ENCODE assay signal across 20 cellular contexts in the genomic region with DNA sequence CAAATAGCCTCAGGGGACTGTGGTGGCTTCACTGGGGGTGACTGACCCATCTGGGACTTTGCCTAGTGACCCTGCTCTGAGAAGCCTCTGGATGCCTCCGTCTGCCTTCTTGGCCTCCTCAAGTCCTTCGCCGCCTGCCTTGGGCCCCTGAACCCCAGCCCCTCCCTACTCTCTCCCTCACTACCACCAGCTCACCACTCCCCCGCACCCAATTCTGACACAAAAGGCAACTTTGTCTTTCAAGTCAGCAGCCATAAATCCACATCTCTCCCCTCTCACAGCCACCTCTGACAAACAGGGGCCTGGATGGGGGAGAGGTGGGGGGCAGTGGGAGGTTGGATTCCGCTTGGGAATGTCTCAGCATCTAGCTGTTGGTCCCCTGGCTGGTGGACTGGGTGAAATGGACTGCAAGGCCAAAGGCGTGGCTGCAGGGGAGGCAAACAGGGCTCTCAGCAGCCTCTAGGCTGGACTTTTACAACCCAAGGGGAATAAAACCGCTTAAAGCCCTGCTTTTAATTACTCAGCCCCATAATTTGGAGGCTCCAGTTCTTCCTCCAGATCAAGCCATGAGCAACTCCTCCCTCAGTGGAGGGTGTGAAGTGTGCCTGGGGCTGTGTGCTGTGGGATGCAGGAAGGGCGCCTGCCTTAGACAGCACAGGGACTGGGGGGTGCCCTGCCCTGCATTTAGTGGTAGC. TPM values are rescaled to one million over a fixed set of nuclear protein-coding genes. Genes with fewer than 3 reads are reported as not detected.
A peak's percentile ranks its signal among the peaks of the same experiment; 100 is the strongest.
DNase-seq lines count a peak whose midpoint lies in the region; TF ChIP-seq lines count a peak whose summit lies in the region.
"Had no signal": no experiment of that assay in that cellular context is flagged by ENCODE, and none has a peak within 500 bp of the region (broad histone marks: within the 10 kb centered on the region; RNA-seq: fewer than 3 reads in every experiment).

No MANE protein-coding gene starts in this region.

- H3K36me3 Mint-ChIP-seq in endodermal cell (ENCODE audit: low read depth): no peaks in the 10 kb centered on the region
- H3K36me3 Mint-ChIP-seq in progenitor cell of endocrine pancreas (ENCODE audit: insufficient read depth): peaks cover 8% of the 10 kb centered on the region

- 80 to 88% methylated on average over 2 to 7 of the region's 8 CpGs for WGBS in endodermal cell (ENCODE audit: insufficient coverage in 1 of 2, insufficient read length in 1 of 2), 2 experiments
- 78 to 84% methylated on average over 3 to 5 of the region's 8 CpGs for WGBS in mesodermal cell (ENCODE audit: insufficient coverage in 2 of 2), 2 experiments
- WGBS in sigmoid colon, 2 donors: 51 to 83% methylated on average over 8 of the region's 8 CpGs

- no peak overlapping the region for H3K9ac ChIP-seq in endodermal cell (ENCODE audit: extremely low read depth, low read length, poor library complexity, severe bottlenecking)
- H3K9ac ChIP-seq: GM23248 had no signal

- H3K27me3 ChIP-seq in endodermal cell (ENCODE audit: control insufficient read depth, insufficient read depth, low read length, poor library complexity, severe bottlenecking) (no peaks in the 10 kb centered on the region), sigmoid colon (no peaks in the 10 kb centered on the region)

- H3K9me3 Mint-ChIP-seq in endodermal cell (no peaks in the 10 kb centered on the region), progenitor cell of endocrine pancreas (ENCODE audit: low read depth) (no peaks in the 10 kb centered on the region)

- no peak overlapping the region for H3K27ac Mint-ChIP-seq in endodermal cell
- H3K27ac Mint-ChIP-seq in progenitor cell of endocrine pancreas: no peak overlapping the region

- TF ChIP-seq CTCF in HEK293 (tag by site-specific recombination; IDR thresholded peaks at IDR 0.05) (no peak), endodermal cell (conservative IDR thresholded peaks at IDR 0.05) (no peak), sigmoid colon (IDR thresholded peaks at IDR 0.05) (no peak), progenitor cell of endocrine pancreas (IDR thresholded peaks at IDR 0.05; ENCODE audit: unreplicated experiment) (no peak)

- POLR2A ChIA-PET in HEK293 (lab: Yijun Ruan, JAX): no interaction called here

- TF ChIP-seq EP300 in sigmoid colon (IDR thresholded peaks at IDR 0.05): no peak

- H3K4me1 ChIP-seq in HEK293 (ENCODE audit: control insufficient read depth, insufficient read depth, low read length): no peaks in the 10 kb centered on the region
- H3K4me1 ChIP-seq in endodermal cell (ENCODE audit: control insufficient read depth, insufficient read depth, low read length): peaks cover 10% of the 10 kb centered on the region
- peaks cover 23% of the 10 kb centered on the region for H3K4me1 ChIP-seq in mesodermal cell (ENCODE audit: control insufficient read depth, insufficient read depth, low read length, poor library complexity, severe bottlenecking)
- H3K4me1 ChIP-seq in sigmoid colon: no peaks in the 10 kb centered on the region

- H3K4me3 Mint-ChIP-seq in endodermal cell (no peak overlapping the region), progenitor cell of endocrine pancreas (ENCODE audit: low read depth) (no peak overlapping the region)

- no peak for TF ChIP-seq POLR2A in sigmoid colon (IDR thresholded peaks at IDR 0.05)

- H3K36me3 ChIP-seq in HEK293 (ENCODE audit: control insufficient read depth in 2 of 2, insufficient read depth in 1 of 2, low read length in 2 of 2): no peaks in the 10 kb centered on the region
- no peaks in the 10 kb centered on the region for H3K36me3 ChIP-seq in endodermal cell (ENCODE audit: control insufficient read depth, insufficient read depth, low read length)
- H3K36me3 ChIP-seq in mesodermal cell (ENCODE audit: control insufficient read depth, insufficient read depth, low read length): peaks cover 8% of the 10 kb centered on the region
- no peaks in the 10 kb centered on the region for H3K36me3 ChIP-seq in sigmoid colon

- H3K4me1 Mint-ChIP-seq in endodermal cell: peaks cover 20% of the 10 kb centered on the region
- peaks cover 17% of the 10 kb centered on the region for H3K4me1 Mint-ChIP-seq in progenitor cell of endocrine pancreas (ENCODE audit: low read depth)

- H3K27me3 Mint-ChIP-seq in endodermal cell (ENCODE audit: insufficient read depth): no peaks in the 10 kb centered on the region
- H3K27me3 Mint-ChIP-seq in progenitor cell of endocrine pancreas: no peaks in the 10 kb centered on the region

- no peaks in the 10 kb centered on the region for H3K9me3 ChIP-seq in HEK293 (ENCODE audit: control insufficient read depth, insufficient read depth, low read depth, low read length)
- H3K9me3 ChIP-seq in endodermal cell (ENCODE audit: control insufficient read depth, low read length): no peaks in the 10 kb centered on the region
- H3K9me3 ChIP-seq in mesodermal cell (ENCODE audit: control insufficient read depth, low read length): no peaks in the 10 kb centered on the region
- no peaks in the 10 kb centered on the region for H3K9me3 ChIP-seq in sigmoid colon

- no peak for DNase-seq in endodermal cell
- peak; percentile 21 for DNase-seq in sigmoid colon
- no peak for DNase-seq in NCI-H524 (lab: John Stamatoyannopoulos, UW)
- DNase-seq in progenitor cell of endocrine pancreas (ENCODE audit: low spot score, unreplicated experiment): no peak
- no peak for DNase-seq in SW480 (ENCODE audit: low spot score)
- DNase-seq: AML-193, Calu3, NCI-H1092, NCI-H1694, NCI-H2107, NCI-H345, PC-9 had no signal

- intact Hi-C loops in sigmoid colon (cut with DNase I): no loop called here

- H3K27ac ChIP-seq in HEK293 (ENCODE audit: extremely low read depth, low read depth, low read length): no peak overlapping the region
- peak overlapping the region; percentile 41 for H3K27ac ChIP-seq in endodermal cell (ENCODE audit: low read depth, low read length)
- peak overlapping the region; percentile 6 for H3K27ac ChIP-seq in mesodermal cell (ENCODE audit: low read depth, low read length, severe bottlenecking)
- H3K27ac ChIP-seq in sigmoid colon: no peak overlapping the region
- H3K27ac ChIP-seq: GM23248, HL-60, PC-9 had no signal

- H3K4me3 ChIP-seq in HEK293 (ENCODE audit: low read depth, low read length): no peak overlapping the region
- H3K4me3 ChIP-seq in endodermal cell (ENCODE audit: low read length): no peak overlapping the region
- H3K4me3 ChIP-seq in mesodermal cell (ENCODE audit: extremely low read depth, insufficient read depth, low read length, poor library complexity, severe bottlenecking): no peak overlapping the region
- no peak overlapping the region for H3K4me3 ChIP-seq in sigmoid colon
- H3K4me3 ChIP-seq: GM12878, GM23248, PC-9 had no signal

- CTCF ChIA-PET in HEK293 (lab: Yijun Ruan, JAX): interaction anchor here (1.0 kb wide), 1 partner anchor 41 kb away, joined by 5 read pairs; no protein-coding TSS in a partner anchor

TF ChIP-seq in HEK293, 187 proteins besides CTCF, POLR2A, EP300 and RAD21 (continues in another document):
- no peak for TF ChIP-seq ZNF704 (tag by site-specific recombination; IDR thresholded peaks at IDR 0.05)
- TF ChIP-seq ZNF169 (tag by site-specific recombination; IDR thresholded peaks at IDR 0.05): no peak
- TF ChIP-seq ZNF341 (tag by site-specific recombination; IDR thresholded peaks at IDR 0.05; ENCODE audit: low read depth): 0 out of 2 replicates have a peak, but pooled peaks have one; percentile 8
- no peak for TF ChIP-seq ZNF488 (tag by site-specific recombination; IDR thresholded peaks at IDR 0.05)
- no peak for TF ChIP-seq ZNF501 (tag by site-specific recombination; IDR thresholded peaks at IDR 0.05)

RNA-seq across cellular contexts. Expression of gene IGDCC3, which starts 33.4 kb away (rescaled TPM):
- total RNA-seq in endodermal cell (10 to 100 TPM in 1 of 2 donors, 1 to 10 TPM in 1; 7.9 to 13.5 TPM), sigmoid colon (under 1 TPM in 3 of 4 donors, not detected in 1; under 0.01 to 0.55 (median 0.41) TPM), progenitor cell of endocrine pancreas (125 and 138 TPM in 2 replicates)
- 160 TPM for polyA plus RNA-seq in endodermal cell (2013, experiment 1 of 2)
- 139 TPM for polyA plus RNA-seq in endodermal cell (2013, experiment 2 of 2)
- 113 TPM for polyA plus RNA-seq in mesodermal cell (2013, experiment 1 of 2)
- 107 TPM for polyA plus RNA-seq in mesodermal cell (2013, experiment 2 of 2)
- under 1 TPM in 2 of 3 donors, not detected in 1; under 0.01 to 0.12 TPM for polyA plus RNA-seq in sigmoid colon
- total RNA-seq: Calu3, GM23248, M059J had no signal
- polyA plus RNA-seq: GM23248 had no signal

RNA-seq across cellular contexts. Expression of gene RNU5B-1, which starts 39.9 kb away (rescaled TPM):
- total RNA-seq in endodermal cell (10 to 100 TPM in 1 of 2 donors, not detected in 1; 18.6 TPM), sigmoid colon (not detected), progenitor cell of endocrine pancreas (41.3 and 48.7 TPM in 2 replicates)
- 18,487 TPM for polyA plus RNA-seq in endodermal cell (2013, experiment 1 of 2)
- 28,205 TPM for polyA plus RNA-seq in endodermal cell (2013, experiment 2 of 2)
- 12,289 TPM for polyA plus RNA-seq in mesodermal cell (2013, experiment 1 of 2)
- 16,601 TPM for polyA plus RNA-seq in mesodermal cell (2013, experiment 2 of 2)
- not detected for polyA plus RNA-seq in sigmoid colon
- total RNA-seq: A673, G401, GM23248, M059J, PC-9 had no signal
- polyA plus RNA-seq: GM12878, GM23248 had no signal

RNA-seq across cellular contexts. Expression of gene RNU5A-1, which starts 48.5 kb away (rescaled TPM):
- total RNA-seq in endodermal cell (not detected), sigmoid colon (not detected), progenitor cell of endocrine pancreas (not detected in 2 replicates)
- polyA plus RNA-seq in endodermal cell (2013, experiment 1 of 2): 11,210 TPM
- polyA plus RNA-seq in endodermal cell (2013, experiment 2 of 2): 16,814 TPM
- polyA plus RNA-seq in mesodermal cell (2013, experiment 1 of 2): 6,661 TPM
- 8,769 TPM for polyA plus RNA-seq in mesodermal cell (2013, experiment 2 of 2)
- not detected for polyA plus RNA-seq in sigmoid colon
- total RNA-seq: A673, Calu3, G401, GM12878, GM23248, M059J, PC-9 had no signal
- polyA plus RNA-seq: GM12878, GM23248 had no signal

RNA-seq across cellular contexts. Expression of gene PARP16, which starts 57.7 kb away (rescaled TPM):
- total RNA-seq in endodermal cell (10 to 100 TPM in 1 of 2 donors, 1 to 10 TPM in 1; 4.3 to 11.6 TPM), sigmoid colon (10 to 100 TPM in 2 of 4 donors, 1 to 10 TPM in 2; 4.4 to 12.5 (median 10.4) TPM), progenitor cell of endocrine pancreas (10.5 and 12.6 TPM in 2 replicates)
- polyA plus RNA-seq in endodermal cell (2013, experiment 1 of 2): 12.7 TPM
- 12.6 TPM for polyA plus RNA-seq in endodermal cell (2013, experiment 2 of 2)
- polyA plus RNA-seq in mesodermal cell (2013, experiment 1 of 2): 5.6 TPM
- polyA plus RNA-seq in mesodermal cell (2013, experiment 2 of 2): 6.3 TPM
- polyA plus RNA-seq in sigmoid colon: 10 to 100 TPM in 1 of 3 donors, 1 to 10 TPM in 2; 5.5 to 10.2 (median 8.4) TPM

Comparison
In these comparisons a context has a peak if more than half of its experiments do, and no peak if none do; other contexts are left out.
1. H3K27ac ChIP-seq: peak in endodermal cell (single experiment) and mesodermal cell (single experiment); none in HEK293 (single experiment) and sigmoid colon (0 of 4).
2. RNA of gene RNU5B-1, which starts 39.9 kb away (total RNA-seq): 41.3 to 48.7 TPM in progenitor cell of endocrine pancreas and 18.6 TPM in endodermal cell; not detected in sigmoid colon; every median in the first group is over 4 times any median in the second.